In genomic region chr7:10759120-10759519, GRCh38 we compare ENCODE assay signal across 34 cellular contexts.
"Had no signal": no experiment of that assay in that cellular context is flagged by ENCODE, and none has a peak within 500 bp of the region (broad histone marks: within the 10 kb centered on the region; RNA-seq: fewer than 3 reads in every experiment).

No MANE protein-coding gene starts in this region.

- ATAC-seq: activated CD8-positive, alpha-beta T cell treated with anti-CD3 and anti-CD28 coated beads for 36 hours; activated naive CD4-positive, alpha-beta T cell treated with anti-CD3 and anti-CD28 coated beads, Interleukin-2, amount 50 U/mL, for 72 hours; activated T-cell treated with anti-CD3 and anti-CD28 coated beads, Interleukin-2, amount 50 U/mL, for 4 hours; activated T-cell treated with anti-CD3 and anti-CD28 coated beads, Interleukin-2, amount 50 U/mL, for 72 hours; activated T-helper 17 cell treated with anti-CD3 and anti-CD28 coated beads, Interleukin-2, amount 50 U/mL, for 72 hours; body of pancreas had no signal

- H3K36me3 ChIP-seq: adrenal gland, brain microvascular endothelial cell, breast epithelium had no signal

- DNase-seq: activated B cell treated with CpG ODN at 0.5 μM for 24 hours; activated CD4-positive, alpha-beta memory T cell treated with anti-CD3 and anti-CD28 coated beads for 36 hours; activated CD4-positive, alpha-beta T cell treated with anti-CD3 and anti-CD28 coated beads for 4 hours; activated CD4-positive, alpha-beta T cell treated with anti-CD3 and anti-CD28 coated beads, Interleukin-2, amount 10 ng/mL, durations not matched to agents 24 days and 14 days; activated CD4-positive, alpha-beta T cell treated with anti-CD3 and anti-CD28 coated beads, Interleukin-2, amount 50 U/mL, for 1 hour; activated CD4-positive, alpha-beta T cell treated with anti-CD3 and anti-CD28 coated beads, Interleukin-2, amount 50 U/mL, for 4 hours; activated CD4-positive, CD25-positive, alpha-beta regulatory T cell treated with anti-CD3 and anti-CD28 coated beads, Interleukin-2, amount 50 U/mL, for 72 hours; activated CD8-positive, alpha-beta memory T cell treated with anti-CD3 and anti-CD28 coated beads, Interleukin-2, amount 50 U/mL, for 4 hours; activated CD8-positive, alpha-beta T cell treated with anti-CD3 and anti-CD28 coated beads for 36 hours; activated effector memory CD4-positive, alpha-beta T cell treated with anti-CD3 and anti-CD28 coated beads, Interleukin-2, amount 50 U/mL, for 16 hours; activated gamma-delta T cell treated with Interleukin-2 at 50 U/mL for 16 hours; activated naive CD4-positive, alpha-beta T cell; activated naive CD4-positive, alpha-beta T cell treated with anti-CD3 and anti-CD28 coated beads for 36 hours; activated naive CD4-positive, alpha-beta T cell treated with anti-CD3 and anti-CD28 coated beads, Interleukin-2, amount 50 U/mL, for 16 hours; activated naive CD8-positive, alpha-beta T cell treated with anti-CD3 and anti-CD28 coated beads for 36 hours; activated T-cell treated with anti-CD3 and anti-CD28 coated beads for 4 hours; activated T-cell treated with anti-CD3 and anti-CD28 coated beads, Interleukin-2, amount 50 U/mL, for 1 hour; activated T-cell treated with anti-CD3 and anti-CD28 coated beads, Interleukin-2, amount 50 U/mL, for 4 hours; activated T-cell treated with anti-CD3 and anti-CD28 coated beads, Interleukin-2, amount 50 U/mL, for 72 hours; adrenal gland; amniotic stem cell; aorta; body of pancreas; brain microvascular endothelial cell; central memory CD4-positive, alpha-beta T cell; T-helper 2 cell; T-helper 9 cell had no signal

- H3K27me3 ChIP-seq: adrenal gland, body of pancreas, brain microvascular endothelial cell, breast epithelium had no signal

- H3K27ac ChIP-seq: adrenal gland, body of pancreas, brain microvascular endothelial cell, breast epithelium, VCaP had no signal

- H3K9me3 ChIP-seq: adrenal gland had no signal

- H3K4me3 ChIP-seq: adrenal gland, body of pancreas, breast epithelium had no signal

- H3K4me1 ChIP-seq: adrenal gland, body of pancreas, breast epithelium had no signal

- FAIRE-seq: astrocyte, colon, TTC549 had no signal
